Comparison of ENCODE assay signal across 8 cellular contexts in genomic region chr1:115976062-115976899, GRCh38. TPM values are rescaled to one million over a fixed set of nuclear protein-coding genes. Genes with fewer than 3 reads are reported as not detected.
DNase-seq lines count a peak whose midpoint lies in the region; ATAC-seq and TF ChIP-seq lines count a peak whose summit lies in the region.

SLC22A15 (plus strand) TSS chr1:115976513; CDS start chr1:115976628, 115 bp downstream.

- ATAC-seq in GM21367 (IDR thresholded peaks at IDR 0.05; ENCODE audit: unreplicated experiment) = peak; percentile 87

- H3K4me3 ChIP-seq in HL-60 (replicated peaks; ENCODE audit: insufficient read depth, low read length) = peak within 1 kb of the TSS; percentile 57

- H3K27me3 Mint-ChIP-seq in brain = peaks cover 50% of the 10 kb centered on the region

- peak; percentile 71 for DNase-seq in ELF-1 (ENCODE audit: low read depth, low spot score)
- DNase-seq in HL-60 (ENCODE audit: low read depth in 1 of 2, low spot score in 1 of 2) = peak; percentile 88 to 94
- DNase-seq in SKM-1 treated with dmso at 0.1 percent for 144 hours (lab: John Stamatoyannopoulos, UW; ENCODE audit: unreplicated experiment) = peak; percentile 91
- peak; percentile 33 for DNase-seq in iPS DF 19.7 (ENCODE audit: low read depth, low spot score)
- peak; percentile 85 for DNase-seq in retina
- DNase-seq in AML-193 (lab: John Stamatoyannopoulos, UW) = no peak

- H3K4me3 Mint-ChIP-seq in brain = peak within 1 kb of the TSS; percentile 85 to 95 (median 91)

- no peaks in the 10 kb centered on the region for H3K36me3 Mint-ChIP-seq in brain

- peak within 1 kb of the TSS; percentile 90 for H3K27ac ChIP-seq in HL-60 (replicated peaks)

- TF ChIP-seq CTCF in HL-60 (IDR thresholded peaks at IDR 0.05; ENCODE audit: insufficient read depth, low read length) = no peak
- TF ChIP-seq CTCF in brain (conservative IDR thresholded peaks at IDR 0.05) = no peak

- peaks cover 28% of the 10 kb centered on the region for H3K4me1 Mint-ChIP-seq in brain

- H3K9me3 Mint-ChIP-seq in brain = peaks cover 0 to 10% (median 4%) of the 10 kb centered on the region in 5 experiments

- H3K27ac Mint-ChIP-seq in brain = peak within 1 kb of the TSS in 4 of 5 experiments; percentile 77 to 97 (median 93)

- no peaks in the 10 kb centered on the region for H3K27me3 ChIP-seq in HL-60 (ENCODE audit: insufficient read depth, poor library complexity, severe bottlenecking)

RNA-seq across cellular contexts. Expression of gene SLC22A15, which starts in this region (rescaled TPM):
- 2.8 TPM for polyA plus RNA-seq in brain (ENCODE audit: insufficient read depth, low read depth, low replicate concordance)

Comparison
In these comparisons a context has a peak if more than half of its experiments do, and no peak if none do; other contexts are left out.
1. DNase-seq: peak in ELF-1 (single experiment), HL-60 (2 of 2), SKM-1 treated with dmso at 0.1 percent for 144 hours (single experiment), iPS DF 19.7 (single experiment) and retina (single experiment); none in AML-193 (0 of 2).